8 cellular contexts compared by ENCODE assay signal in genomic region chr1:243253927-243254232, GRCh38. TPM values are rescaled to one million over a fixed set of nuclear protein-coding genes. Genes with fewer than 3 reads are reported as not detected.
DNase-seq lines count a peak whose midpoint lies in the region; ATAC-seq and TF ChIP-seq lines count a peak whose summit lies in the region.

No MANE protein-coding gene starts in this region.

- H3K4me1 ChIP-seq in HUES6 (ENCODE audit: control insufficient read depth, insufficient read depth, low read length) (peaks cover 10% of the 10 kb centered on the region; the same call in 1 of the 2 replicates), mammary epithelial cell (ENCODE audit: insufficient read depth, low read length) (peaks cover 7% of the 10 kb centered on the region), mucosa of stomach (ENCODE audit: control insufficient read depth, insufficient read depth, low read length) (no peaks in the 10 kb centered on the region)

- CTCF ChIA-PET in mammary epithelial cell (lab: Charles Lee; ENCODE audit: low non-redundant PET) = interaction anchor here (0.5 to 0.7 kb wide), 3 partner anchors 19 to 90 kb away, joined by 3 to 4 read pairs (median 4); no protein-coding TSS in a partner anchor

- H3K27me3 ChIP-seq in HUES6 (ENCODE audit: control insufficient read depth, insufficient read depth, low read length) = no peaks in the 10 kb centered on the region
- no peaks in the 10 kb centered on the region for H3K27me3 ChIP-seq in mammary epithelial cell (ENCODE audit: insufficient read depth, low read length)
- H3K27me3 ChIP-seq in mucosa of stomach (ENCODE audit: control insufficient read depth, insufficient read depth, low read length) = no peaks in the 10 kb centered on the region

- no peak for TF ChIP-seq CTCF in C4-2B (conservative IDR thresholded peaks at IDR 0.05)
- TF ChIP-seq CTCF in mammary epithelial cell (conservative IDR thresholded peaks at IDR 0.05 in 1 of 2, IDR thresholded peaks at IDR 0.05 in 1 of 2; ENCODE audit: extremely low read depth in 1 of 2, insufficient read depth in 1 of 2, low read depth in 1 of 2, low read length in 2 of 2) = no peak
- TF ChIP-seq CTCF in GM13976 (IDR thresholded peaks at IDR 0.05; ENCODE audit: borderline replicate concordance, control extremely low read depth, extremely low read depth, insufficient read depth, missing control alignments) = no peak

- DNase-seq in mammary epithelial cell = peak; percentile 9
- no peak for DNase-seq in ureter (ENCODE audit: low spot score)
- DNase-seq in GM13976 (ENCODE audit: low spot score) = no peak

- ATAC-seq in HG03135 (IDR thresholded peaks at IDR 0.05; ENCODE audit: unreplicated experiment) = no peak
- ATAC-seq in HG02798 (IDR thresholded peaks at IDR 0.05; ENCODE audit: poor library complexity, unreplicated experiment) = no peak

- H3K9me3 ChIP-seq in HUES6 (ENCODE audit: control insufficient read depth, insufficient read depth, low read depth, low read length) (no peaks in the 10 kb centered on the region), mammary epithelial cell (replicated peaks; ENCODE audit: insufficient read depth, low read length) (no peaks in the 10 kb centered on the region), mucosa of stomach (ENCODE audit: control insufficient read depth, low read length) (no peaks in the 10 kb centered on the region)

- TSS peak; percentile 41 for BruUV-seq in mammary epithelial cell (replicated peaks; lab: Mats Ljungman, UMichigan)

- no peaks in the 10 kb centered on the region for H4K20me1 ChIP-seq in mammary epithelial cell (ENCODE audit: insufficient read depth, low read length)

- H3K36me3 ChIP-seq in HUES6 (ENCODE audit: control insufficient read depth, insufficient read depth, low read length) = no peaks in the 10 kb centered on the region
- no peaks in the 10 kb centered on the region for H3K36me3 ChIP-seq in mammary epithelial cell (ENCODE audit: insufficient read depth, low read length)
- H3K36me3 ChIP-seq in mucosa of stomach (ENCODE audit: control insufficient read depth, insufficient read depth, low read length) = no peaks in the 10 kb centered on the region

- 0% methylated on average over 4 of the region's 4 CpGs for WGBS in mammary epithelial cell (ENCODE audit: low coverage, missing lambda C conversion rate)

- peak overlapping the region; percentile 91 for H3K9ac ChIP-seq in HUES6 (ENCODE audit: low read length)
- H3K9ac ChIP-seq in mammary epithelial cell (ENCODE audit: insufficient read depth, low read length) = peak overlapping the region; percentile 75
- H3K9ac ChIP-seq in mucosa of stomach (ENCODE audit: low read length) = peak overlapping the region; percentile 77

- peak overlapping the region; percentile 91 for H2AFZ ChIP-seq in mammary epithelial cell (ENCODE audit: low read depth, low read length)

- dilution Hi-C loops in mammary epithelial cell (cut with HindIII; ENCODE audit: low sequenced_read_pairs) = no loop called here

- H3K4me3 ChIP-seq in HUES6 (ENCODE audit: low read depth, low read length) (peak overlapping the region; percentile 76), mammary epithelial cell (replicated peaks in 1 of 3; ENCODE audit: insufficient read depth in 1 of 3, low read depth in 2 of 3, low read length in 3 of 3) (peak overlapping the region; percentile 78 to 95 (median 79)), mucosa of stomach (ENCODE audit: low read length) (no peak overlapping the region)

- intact Hi-C loops in mammary epithelial cell (cut with micrococcal nuclease) = loop anchor here (2.0 kb wide), 2 partner anchors 33 to 71 kb away; no protein-coding TSS in a partner anchor

- peaks cover 82% of the 10 kb centered on the region for H3K79me2 ChIP-seq in mammary epithelial cell (ENCODE audit: insufficient read depth, low read length)

- in situ Hi-C loops in mammary epithelial cell (cut with MboI; ENCODE audit: low sequenced_read_pairs in 2 of 2) (no loop called here), GM13976 (cut with MboI; ENCODE audit: low sequenced_read_pairs, unreplicated experiment) (no loop called here)

- peak overlapping the region; percentile 99 for H3K4me2 ChIP-seq in mammary epithelial cell (ENCODE audit: insufficient read depth, low read depth, low read length)

- H3K27ac ChIP-seq in C4-2B = peak overlapping the region; percentile 85
- no peak overlapping the region for H3K27ac ChIP-seq in HUES6 (ENCODE audit: low read depth, low read length)
- peak overlapping the region; percentile 72 for H3K27ac ChIP-seq in mammary epithelial cell (ENCODE audit: insufficient read depth, low read depth, low read length)

RNA-seq across cellular contexts. Expression of gene CEP170, which starts 1.2 kb away (rescaled TPM):
- total RNA-seq in mammary epithelial cell (10 to 100 TPM; 64.6 to 75.7 TPM), ureter (40.8 TPM)
- 23.9 TPM for polyA plus RNA-seq in mammary epithelial cell
- 73.6 TPM for polyA minus RNA-seq in mammary epithelial cell

RNA-seq across cellular contexts. Expression of gene SDCCAG8, which starts 2.0 kb away (rescaled TPM):
- total RNA-seq in mammary epithelial cell (10 to 100 TPM; 34.7 to 42.1 TPM), ureter (54.1 TPM)
- 22.4 TPM for polyA plus RNA-seq in mammary epithelial cell
- 33.5 TPM for polyA minus RNA-seq in mammary epithelial cell
